8 cellular contexts compared by ENCODE assay signal in the genomic region with DNA sequence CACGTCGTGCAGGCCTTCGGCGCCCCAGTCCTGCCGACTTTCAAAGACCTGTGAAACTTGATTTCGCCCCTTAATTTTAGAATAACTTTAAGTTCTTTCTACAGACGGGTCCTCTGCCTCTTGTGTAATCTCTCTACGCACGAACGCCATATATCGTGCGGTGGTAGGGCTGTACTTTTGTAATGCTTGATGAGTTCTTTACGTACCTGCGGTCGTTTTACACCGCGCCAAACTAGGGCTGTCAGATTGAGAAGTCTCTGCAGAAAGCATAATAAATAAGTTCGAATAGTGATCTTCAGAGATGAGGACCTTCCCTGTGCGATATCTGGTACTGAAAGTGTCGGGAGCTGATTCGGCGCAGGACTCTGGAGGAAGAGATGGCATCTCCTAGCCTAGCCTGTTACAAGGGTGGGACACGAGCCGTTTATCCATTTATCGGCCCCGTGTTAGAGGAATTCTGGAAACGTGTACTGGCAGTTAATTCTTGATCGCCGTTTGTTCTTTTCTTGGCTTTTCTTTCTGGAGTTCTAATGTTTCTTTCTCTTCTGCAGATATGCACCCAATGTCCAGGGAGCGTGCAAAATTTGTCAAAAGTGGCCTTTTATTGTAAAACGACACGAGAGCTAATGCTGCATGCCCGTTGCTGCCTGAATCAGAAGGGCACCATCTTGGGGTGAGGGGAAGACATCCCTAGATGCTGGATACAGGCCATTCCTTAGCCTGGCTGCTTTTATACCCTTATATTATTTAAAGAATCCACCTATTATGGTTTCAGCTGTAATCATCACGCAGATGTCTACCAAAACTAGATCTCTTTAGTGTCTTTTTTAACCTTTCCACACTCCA. TPM values are rescaled to one million over a fixed set of nuclear protein-coding genes. Genes with fewer than 3 reads are reported as not detected.
A peak's percentile ranks its signal among the peaks of the same experiment; 100 is the strongest.
DNase-seq lines count a peak whose midpoint lies in the region; ATAC-seq and TF ChIP-seq lines count a peak whose summit lies in the region.

No MANE protein-coding gene starts in this region.

- H3K9ac ChIP-seq in smooth muscle cell (ENCODE audit: low read depth), result peak overlapping the region; percentile 98

- ATAC-seq in HG03060 (IDR thresholded peaks at IDR 0.05; ENCODE audit: low read depth, unreplicated experiment) (peak; percentile 16), HG03565 (IDR thresholded peaks at IDR 0.05; ENCODE audit: unreplicated experiment) (no peak)

- 7 to 10% (median 7%) methylated on average over 34 of the region's 34 CpGs for WGBS in adrenal gland, 4 donors
- no CpG with 5 or more reads among the region's 34 CpGs for WGBS in iPS DF 6.9 (ENCODE audit: insufficient coverage, insufficient read length)
- 11% methylated on average over 34 of the region's 34 CpGs for WGBS in smooth muscle cell (ENCODE audit: low lambda C conversion rate)

- TF ChIP-seq POLR2A in adrenal gland (IDR thresholded peaks at IDR 0.05), result no peak

- peak; percentile 33 for DNase-seq in activated CD8-positive, alpha-beta memory T cell treated with anti-CD3 and anti-CD28 coated beads, Interleukin-2, amount 50 U/mL, for 1 hour (ENCODE audit: extremely low read depth)
- no peak for DNase-seq in activated CD8-positive, alpha-beta memory T cell treated with anti-CD3 and anti-CD28 coated beads for 24 hours
- DNase-seq in OCI-M1 (lab: John Stamatoyannopoulos, UW), result peak; percentile 83
- peak in 2 of 7 donors; percentile 57 to 71 for DNase-seq in adrenal gland
- DNase-seq in iPS DF 6.9 (ENCODE audit: low read depth, low spot score), result no peak
- no peak for DNase-seq in smooth muscle cell (lab: John Stamatoyannopoulos, UW; ENCODE audit: unreplicated experiment)

- TF ChIP-seq CTCF in adrenal gland (IDR thresholded peaks at IDR 0.05) (no peak), smooth muscle cell (IDR thresholded peaks at IDR 0.05; ENCODE audit: borderline replicate concordance, insufficient read depth, poor library complexity, severe bottlenecking) (no peak)

- no peaks in the 10 kb centered on the region for H3K27me3 ChIP-seq in adrenal gland
- no peaks in the 10 kb centered on the region for H3K27me3 ChIP-seq in iPS DF 6.9 (ENCODE audit: control insufficient read depth, insufficient read depth, low read length)
- no peaks in the 10 kb centered on the region for H3K27me3 ChIP-seq in smooth muscle cell (ENCODE audit: low read depth)

- peaks cover 15% of the 10 kb centered on the region for H3K79me2 ChIP-seq in smooth muscle cell (ENCODE audit: low read depth)

- H3F3A ChIP-seq in smooth muscle cell (ENCODE audit: low read depth), result peaks cover 4% of the 10 kb centered on the region

- peaks cover 0 to 2% of the 10 kb centered on the region in 2 donors for H3K36me3 ChIP-seq in adrenal gland (replicated peaks in 1 of 2)
- peaks cover 9% of the 10 kb centered on the region; the same call in 1 of the 2 replicates for H3K36me3 ChIP-seq in iPS DF 6.9 (ENCODE audit: control insufficient read depth, insufficient read depth, low read length)
- H3K36me3 ChIP-seq in smooth muscle cell (ENCODE audit: low read depth), result no peaks in the 10 kb centered on the region

- intact Hi-C loops in adrenal gland (cut with DNase I), result no loop called here

- H3K4me3 ChIP-seq in adrenal gland, result peak overlapping the region; percentile 37 to 86 (median 70)
- H3K4me3 ChIP-seq in iPS DF 6.9 (ENCODE audit: low read length), result peak overlapping the region; percentile 76; the same call in 1 of the 2 replicates
- H3K4me3 ChIP-seq in smooth muscle cell, result peak overlapping the region; percentile 94

- H3K4me2 ChIP-seq in smooth muscle cell, result peak overlapping the region; percentile 99

- peak overlapping the region; percentile 87 for H2AFZ ChIP-seq in smooth muscle cell (ENCODE audit: low read depth)

- no peaks in the 10 kb centered on the region for H4K20me1 ChIP-seq in smooth muscle cell (ENCODE audit: low read depth)

- peak overlapping the region; percentile 75 to 98 (median 95) for H3K27ac ChIP-seq in adrenal gland
- H3K27ac ChIP-seq in iPS DF 6.9 (ENCODE audit: low read length), result no peak overlapping the region
- peak overlapping the region; percentile 97 for H3K27ac ChIP-seq in smooth muscle cell (ENCODE audit: low read depth)

- H3K4me1 ChIP-seq in adrenal gland (replicated peaks in 1 of 2), result peaks cover 10 to 20% of the 10 kb centered on the region in 2 donors
- H3K4me1 ChIP-seq in iPS DF 6.9 (ENCODE audit: control insufficient read depth, insufficient read depth, low read length), result 0 out of 2 replicates have a peak, but pooled peaks cover 1% of the 10 kb centered on the region
- H3K4me1 ChIP-seq in smooth muscle cell (ENCODE audit: low read depth), result peaks cover 19% of the 10 kb centered on the region

- H3K9me3 ChIP-seq in adrenal gland (replicated peaks in 1 of 3), result no peaks in the 10 kb centered on the region
- H3K9me3 ChIP-seq in iPS DF 6.9 (ENCODE audit: control insufficient read depth, insufficient read depth, low read length), result no peaks in the 10 kb centered on the region
- no peaks in the 10 kb centered on the region for H3K9me3 ChIP-seq in smooth muscle cell (replicated peaks; ENCODE audit: low read depth)

RNA-seq across cellular contexts. Expression of gene SLC5A6, which starts 0.8 kb away (rescaled TPM):
- 10 to 100 TPM; 13.5 to 22.9 (median 17.9) TPM for total RNA-seq in adrenal gland
- polyA plus RNA-seq in adrenal gland, result 10 to 100 TPM; 17.8 to 30.1 (median 18.1) TPM
- total RNA-seq in smooth muscle cell, result 32.3 and 49.8 TPM in 2 replicates
- 25.7 and 35.8 TPM in 2 replicates for polyA plus RNA-seq in smooth muscle cell

RNA-seq across cellular contexts. Expression of gene ATRAID, which starts 1.0 kb away (rescaled TPM):
- total RNA-seq in adrenal gland (100 to 1,000 TPM; 124 to 292 (median 155) TPM), smooth muscle cell (233 and 243 TPM in 2 replicates)
- polyA plus RNA-seq in adrenal gland (100 to 1,000 TPM; 139 to 228 (median 190) TPM), smooth muscle cell (319 and 335 TPM in 2 replicates)

RNA-seq across cellular contexts. Expression of gene CAD, which starts 4.3 kb away (rescaled TPM):
- total RNA-seq in adrenal gland, result 10 to 100 TPM; 14.1 to 70.5 (median 20.2) TPM
- polyA plus RNA-seq in adrenal gland, result 10 to 100 TPM in 2 of 3 donors, 1 to 10 TPM in 1; 8.9 to 25.8 (median 13.9) TPM
- 20.3 and 20.4 TPM in 2 replicates for total RNA-seq in smooth muscle cell
- 32.4 and 34.3 TPM in 2 replicates for polyA plus RNA-seq in smooth muscle cell

RNA-seq across cellular contexts. Expression of gene SLC30A3, which starts 50.0 kb away (rescaled TPM):
- total RNA-seq in adrenal gland (1 to 10 TPM; 1.4 to 5.6 (median 3.1) TPM), smooth muscle cell (not detected in 2 replicates)
- polyA plus RNA-seq in adrenal gland (1 to 10 TPM in 2 of 3 donors, under 1 TPM in 1; 0.27 to 1.5 (median 1.3) TPM), smooth muscle cell (0.17 TPM in 1 of 2 replicates, not detected in the other)

Comparison
In these comparisons a context has a peak if more than half of its experiments do, and no peak if none do; other contexts are left out.
1. DNase-seq: peak in activated CD8-positive, alpha-beta memory T cell treated with anti-CD3 and anti-CD28 coated beads, Interleukin-2, amount 50 U/mL, for 1 hour (single experiment) and OCI-M1 (single experiment); none in activated CD8-positive, alpha-beta memory T cell treated with anti-CD3 and anti-CD28 coated beads for 24 hours (single experiment), iPS DF 6.9 (single experiment) and smooth muscle cell (single experiment).
2. Peak in every context shown above with its lines, with median percentiles within 50 percentile points of each other: H3K4me3 ChIP-seq.